11 cellular contexts compared by ENCODE assay signal in the genomic region with DNA sequence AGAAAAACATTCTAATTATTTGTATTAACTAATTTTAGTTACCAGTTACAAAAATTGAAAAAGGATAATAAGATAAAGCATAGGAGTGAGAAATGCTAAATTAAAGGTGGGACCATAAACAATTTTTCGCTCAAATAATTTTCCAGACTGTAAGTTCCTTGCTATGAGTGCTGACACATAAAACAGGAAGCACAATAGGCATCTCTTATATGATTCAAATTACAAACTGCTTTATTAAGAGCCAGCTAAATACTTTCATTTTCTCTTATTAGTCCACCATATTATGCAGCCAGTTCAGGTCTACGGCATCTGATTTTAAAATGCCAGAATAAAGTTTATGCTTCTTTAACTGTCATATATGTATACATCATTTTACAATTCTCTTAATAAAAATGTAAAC. TPM values are rescaled to one million over a fixed set of nuclear protein-coding genes. Genes with fewer than 3 reads are reported as not detected.
DNase-seq lines count a peak whose midpoint lies in the region; ATAC-seq and TF ChIP-seq lines count a peak whose summit lies in the region.
"Had no signal": no experiment of that assay in that cellular context is flagged by ENCODE, and none has a peak within 500 bp of the region (broad histone marks: within the 10 kb centered on the region; RNA-seq: fewer than 3 reads in every experiment).

No MANE protein-coding gene starts in this region.

- H3K36me3 Mint-ChIP-seq in CD4-positive, alpha-beta T cell (ENCODE audit: low read depth): peaks cover 61% of the 10 kb centered on the region

- POLR2A ChIA-PET in CD4-positive, alpha-beta T cell (lab: Charles Lee): interaction anchor here (0.9 to 1.3 kb wide), 4 partner anchors 12 to 72 kb away, joined by 3 to 6 read pairs (median 4); a partner anchor contains a TSS

- H3K4me3 Mint-ChIP-seq in CD4-positive, alpha-beta T cell: peak overlapping the region; percentile 64

- ATAC-seq in CD4-positive, alpha-beta T cell (ENCODE audit: poor library complexity): no peak
- no peak for ATAC-seq in GM18909 (IDR thresholded peaks at IDR 0.05; ENCODE audit: poor library complexity, unreplicated experiment)
- ATAC-seq in HG03378 (IDR thresholded peaks at IDR 0.05; ENCODE audit: unreplicated experiment): no peak

- H3K4me1 Mint-ChIP-seq in CD4-positive, alpha-beta T cell (ENCODE audit: low read depth): peaks cover 71% of the 10 kb centered on the region

- H3K9me3 ChIP-seq in CD4-positive, alpha-beta T cell (ENCODE audit: control insufficient read depth, low read length): no peaks in the 10 kb centered on the region
- H3K9me3 ChIP-seq in ovary: no peaks in the 10 kb centered on the region

- CTCF ChIA-PET in CD4-positive, alpha-beta T cell (lab: Charles Lee): interaction anchor here (0.7 to 1.2 kb wide), 2 partner anchors 13 to 31 kb away, joined by 4 to 5 read pairs; no protein-coding TSS in a partner anchor

- H3K9me3 Mint-ChIP-seq in CD4-positive, alpha-beta T cell: no peaks in the 10 kb centered on the region

- TF ChIP-seq POLR2A in ovary (IDR thresholded peaks at IDR 0.05): no peak

- no peak overlapping the region for H3K4me3 ChIP-seq in ovary

- H3K36me3 ChIP-seq in ovary: no peaks in the 10 kb centered on the region

- intact Hi-C loops in CD4-positive, alpha-beta T cell (cut with DNase I, micrococcal nuclease): loop anchor here (10.0 kb wide), 2 partner anchors 636 to 806 kb away; a partner anchor contains a TSS
- intact Hi-C loops in ovary (cut with DNase I): loop anchor here in 1 of 4 donors (10.0 kb wide), 1 partner anchor 94 kb away; no protein-coding TSS in a partner anchor

- H3K27ac Mint-ChIP-seq in CD4-positive, alpha-beta T cell: peak overlapping the region; percentile 81

- H3K4me1 ChIP-seq in ovary (ENCODE audit: insufficient read depth): peaks cover 5% of the 10 kb centered on the region
- H3K4me1 ChIP-seq: parathyroid adenoma had no signal

- no peak for DNase-seq in CD4-positive, alpha-beta T cell
- DNase-seq in HT1080 (ENCODE audit: low read depth) (peak; percentile 39), amniotic epithelial cell (ENCODE audit: low read depth) (peak; percentile 25), kidney tubule cell (ENCODE audit: low spot score) (peak; percentile 30), HuH-7.5 (ENCODE audit: low spot score) (no peak), ovary (no peak)
- DNase-seq: NCI-H1417; stimulated activated naive CD4-positive, alpha-beta T cell treated with Interleukin-2 at 50 U/mL for 16 hours had no signal

- no peaks in the 10 kb centered on the region for H3K27me3 Mint-ChIP-seq in CD4-positive, alpha-beta T cell

- no peak for TF ChIP-seq CTCF in CD4-positive, alpha-beta T cell (IDR thresholded peaks at IDR 0.05)
- TF ChIP-seq CTCF in ovary (IDR thresholded peaks at IDR 0.05): no peak

- H3K27me3 ChIP-seq in CD4-positive, alpha-beta T cell (ENCODE audit: control insufficient read depth, insufficient read depth, low read length): no peaks in the 10 kb centered on the region
- no peaks in the 10 kb centered on the region for H3K27me3 ChIP-seq in ovary

- TF ChIP-seq EP300 in ovary (IDR thresholded peaks at IDR 0.05): no peak

- no peak overlapping the region for H3K27ac ChIP-seq in CD4-positive, alpha-beta T cell (ENCODE audit: low read depth, low read length)
- no peak overlapping the region for H3K27ac ChIP-seq in ovary
- H3K27ac ChIP-seq: parathyroid adenoma had no signal

- WGBS in ovary, 3 donors: 32 to 48% (median 33%) methylated on average over 2 of the region's 2 CpGs

RNA-seq across cellular contexts. Expression of a gene that starts 4.4 kb away (rescaled TPM):
- 10 to 100 TPM; 85.2 to 86.8 TPM for total RNA-seq in CD4-positive, alpha-beta T cell
- 32.0 and 33.7 TPM in 2 replicates for total RNA-seq in HT1080 (2014; rRNA removed; shearing (Covaris generic))
- polyA plus RNA-seq in HT1080 (2015; cell fraction: cytosol; rRNA removed): 15.8 and 20.6 TPM in 2 replicates
- polyA plus RNA-seq in HT1080 (2015; cell fraction: nucleus; rRNA removed): 17.4 and 21.6 TPM in 2 replicates
- total RNA-seq in ovary: 10 to 100 TPM; 24.9 to 40.9 (median 32.0) TPM
- 10 to 100 TPM; 10.2 to 17.5 TPM for polyA plus RNA-seq in ovary

RNA-seq across cellular contexts. Expression of a gene that starts 12.3 kb away (rescaled TPM):
- 1 to 10 TPM; 3.6 to 3.9 TPM for total RNA-seq in CD4-positive, alpha-beta T cell
- 7.3 and 13.0 TPM in 2 replicates for total RNA-seq in HT1080 (2014; rRNA removed; shearing (Covaris generic))
- 9.9 and 13.8 TPM in 2 replicates for polyA plus RNA-seq in HT1080 (2015; cell fraction: cytosol; rRNA removed)
- polyA plus RNA-seq in HT1080 (2015; cell fraction: nucleus; rRNA removed): 16.1 and 19.9 TPM in 2 replicates
- 10 to 100 TPM in 4 of 7 donors, 1 to 10 TPM in 3; 6.8 to 13.8 (median 10.0) TPM for total RNA-seq in ovary
- 1 to 10 TPM; 5.3 to 6.8 TPM for polyA plus RNA-seq in ovary

RNA-seq across cellular contexts. Expression of a gene that starts 30.5 kb away (rescaled TPM):
- 1 to 10 TPM; 4.8 to 6.0 TPM for total RNA-seq in CD4-positive, alpha-beta T cell
- total RNA-seq in HT1080 (2014; rRNA removed; shearing (Covaris generic)): 4.2 and 5.4 TPM in 2 replicates
- 8.0 and 10.4 TPM in 2 replicates for polyA plus RNA-seq in HT1080 (2015; cell fraction: cytosol; rRNA removed)
- polyA plus RNA-seq in HT1080 (2015; cell fraction: nucleus; rRNA removed): 13.7 and 17.2 TPM in 2 replicates
- total RNA-seq in ovary: 10 to 100 TPM in 6 of 7 donors, 1 to 10 TPM in 1; 6.0 to 15.4 (median 11.8) TPM
- polyA plus RNA-seq in ovary: 10 to 100 TPM in 1 of 2 donors, 1 to 10 TPM in 1; 7.7 to 10.3 TPM

RNA-seq across cellular contexts. Expression of a gene that starts 40.0 kb away (rescaled TPM):
- 10 to 100 TPM; 20.6 to 24.9 TPM for total RNA-seq in CD4-positive, alpha-beta T cell
- total RNA-seq in HT1080 (2014; rRNA removed; shearing (Covaris generic)): 15.1 and 20.2 TPM in 2 replicates
- 15.0 and 20.9 TPM in 2 replicates for polyA plus RNA-seq in HT1080 (2015; cell fraction: cytosol; rRNA removed)
- 31.1 and 33.5 TPM in 2 replicates for polyA plus RNA-seq in HT1080 (2015; cell fraction: nucleus; rRNA removed)
- 10 to 100 TPM; 39.3 to 64.8 (median 60.4) TPM for total RNA-seq in ovary
- 10 to 100 TPM; 27.1 to 41.1 TPM for polyA plus RNA-seq in ovary

Comparison
In these comparisons a context has a peak if more than half of its experiments do, and no peak if none do; other contexts are left out.
1. DNase-seq: peak in HT1080 (single experiment), amniotic epithelial cell (single experiment) and kidney tubule cell (single experiment); none in CD4-positive, alpha-beta T cell (0 of 10), HuH-7.5 (single experiment) and ovary (0 of 5).